1 cellular context compared by ENCODE assay signal in genomic region chr15:89059006-89059405, GRCh38.
TF ChIP-seq lines count a peak whose summit lies in the region.

No MANE protein-coding gene starts in this region.

TF ChIP-seq in H1, 55 proteins besides CTCF, POLR2A, EP300 and RAD21 (continued from another document):
- no peak for TF ChIP-seq USF2 (IDR thresholded peaks at IDR 0.05; ENCODE audit: low read length)
- no peak for TF ChIP-seq KDM1A (IDR thresholded peaks at IDR 0.05; ENCODE audit: borderline replicate concordance, low read length)
- TF ChIP-seq SRF (IDR thresholded peaks at IDR 0.05; ENCODE audit: low read depth, low read length): no peak
- TF ChIP-seq GTF2F1 (IDR thresholded peaks at IDR 0.05; ENCODE audit: borderline replicate concordance, low read depth, low read length): no peak
- no peak for TF ChIP-seq NANOG (IDR thresholded peaks at IDR 0.05; ENCODE audit: insufficient read depth, low read depth, low read length, poor library complexity, severe bottlenecking)
- no peak for TF ChIP-seq NRF1 (IDR thresholded peaks at IDR 0.05; ENCODE audit: low read depth, low read length)
- no peak for TF ChIP-seq ATF3 (IDR thresholded peaks at IDR 0.05; ENCODE audit: insufficient read depth, low read depth, low read length)
- TF ChIP-seq CHD7 (IDR thresholded peaks at IDR 0.05; ENCODE audit: insufficient replicate concordance, low read length): no peak
- TF ChIP-seq SIX5 (IDR thresholded peaks at IDR 0.05; ENCODE audit: low read depth, low read length): no peak
- TF ChIP-seq EGR1 (IDR thresholded peaks at IDR 0.05; ENCODE audit: borderline replicate concordance, low read depth, low read length): no peak
- no peak for TF ChIP-seq TEAD4 (IDR thresholded peaks at IDR 0.05; ENCODE audit: low read depth, low read length)
- no peak for TF ChIP-seq CTBP2 (IDR thresholded peaks at IDR 0.05; ENCODE audit: borderline replicate concordance, insufficient read depth, insufficient read length, low read length)
- no peak for TF ChIP-seq FOSL1 (IDR thresholded peaks at IDR 0.05; ENCODE audit: insufficient read depth, low read depth, low read length)
